8 cellular contexts compared by ENCODE assay signal in the genomic region with DNA sequence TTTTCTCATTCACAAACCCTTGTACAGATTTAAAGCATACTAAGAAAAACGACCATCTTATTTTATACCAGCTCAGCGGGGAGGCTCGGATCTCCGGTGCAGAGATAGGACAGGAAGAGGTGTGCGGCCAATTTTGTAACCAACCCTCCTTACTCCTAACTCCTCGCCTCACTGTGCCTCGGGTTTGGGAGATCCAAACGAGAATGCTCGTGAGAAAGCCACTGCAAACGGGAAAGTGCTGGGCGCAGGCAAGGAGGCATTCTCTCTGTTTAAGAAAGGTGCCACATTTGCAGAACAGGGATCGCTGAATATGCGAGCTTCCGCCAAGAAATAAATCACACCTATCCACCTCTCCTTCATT. TPM values are rescaled to one million over a fixed set of nuclear protein-coding genes. Genes with fewer than 3 reads are reported as not detected.
A peak's percentile ranks its signal among the peaks of the same experiment; 100 is the strongest.
DNase-seq lines count a peak whose midpoint lies in the region; ATAC-seq and TF ChIP-seq lines count a peak whose summit lies in the region.

No MANE protein-coding gene starts in this region.

- peak overlapping the region; percentile 65 for H3K4me3 ChIP-seq in AG09309 (ENCODE audit: control insufficient read depth, low read depth, low read length)
- H3K4me3 ChIP-seq in fibroblast of villous mesenchyme (ENCODE audit: low read depth, low read length): peak overlapping the region; percentile 92
- peak overlapping the region; percentile 70 for H3K4me3 ChIP-seq in psoas muscle

- peaks cover 25% of the 10 kb centered on the region for H3K4me1 ChIP-seq in psoas muscle

- H3K9me3 ChIP-seq in T-helper 17 cell (ENCODE audit: control insufficient read depth, low read length, poor library complexity, severe bottlenecking) (no peaks in the 10 kb centered on the region), psoas muscle (no peaks in the 10 kb centered on the region)

- H3K36me3 Mint-ChIP-seq in T-helper 17 cell (ENCODE audit: low read depth): no peaks in the 10 kb centered on the region

- peaks cover 35% of the 10 kb centered on the region for H3K4me1 Mint-ChIP-seq in T-helper 17 cell

- H3K27me3 Mint-ChIP-seq in T-helper 17 cell: no peaks in the 10 kb centered on the region

- peaks cover 5 to 25% of the 10 kb centered on the region in 2 donors for H3K36me3 ChIP-seq in psoas muscle (ENCODE audit: insufficient read depth in 1 of 2, low read depth in 1 of 2)

- peak overlapping the region; percentile 96 for H3K4me3 Mint-ChIP-seq in T-helper 17 cell

- intact Hi-C loops in psoas muscle (cut with DNase I): loop anchor here (2.0 kb wide), 1 partner anchor 57 kb away; a partner anchor contains a TSS

- peak overlapping the region; percentile 90 for H3K27ac ChIP-seq in psoas muscle

- H3K27ac Mint-ChIP-seq in T-helper 17 cell: peak overlapping the region; percentile 0

- ATAC-seq in T-helper 17 cell (no peak), psoas muscle (no peak), GM19452 (IDR thresholded peaks at IDR 0.05; ENCODE audit: unreplicated experiment) (no peak), HG02981 (IDR thresholded peaks at IDR 0.05; ENCODE audit: unreplicated experiment) (no peak)

- DNase-seq in AG09309 (ENCODE audit: low read depth) (no peak), GM19238 (ENCODE audit: insufficient read length, low spot score) (peak; percentile 4), T-helper 17 cell (no peak), fibroblast of villous mesenchyme (ENCODE audit: low read depth) (peak; percentile 19), psoas muscle (no peak)
- no peak for DNase-seq in activated effector memory CD4-positive, alpha-beta T cell treated with Interleukin-2 at 50 U/mL for 16 hours

- WGBS in psoas muscle, 3 donors: 2 to 5% (median 2%) methylated on average over 14 of the region's 14 CpGs

- no peak for TF ChIP-seq CTCF in AG09309 (IDR thresholded peaks at IDR 0.05; ENCODE audit: control insufficient read depth, insufficient read depth, low read depth, low read length, missing control alignments)
- no peak for TF ChIP-seq CTCF in fibroblast of villous mesenchyme (IDR thresholded peaks at IDR 0.05; ENCODE audit: insufficient read depth, low read depth, low read length)
- no peak for TF ChIP-seq CTCF in psoas muscle (IDR thresholded peaks at IDR 0.05)

- H3K27me3 ChIP-seq in psoas muscle (ENCODE audit: insufficient read depth in 3 of 3, low read length in 2 of 3): no peaks in the 10 kb centered on the region

RNA-seq across cellular contexts. Expression of a gene that starts 1.1 kb away (rescaled TPM):
- total RNA-seq in T-helper 17 cell: 10 to 100 TPM; 55.2 to 71.2 TPM
- 26.8 and 31.2 TPM in 2 replicates for total RNA-seq in fibroblast of villous mesenchyme
- total RNA-seq in psoas muscle: 10 to 100 TPM; 17.6 to 33.0 (median 25.6) TPM
- 10 to 100 TPM; 10.4 to 23.9 (median 11.4) TPM for polyA plus RNA-seq in psoas muscle

RNA-seq across cellular contexts. Expression of a gene that starts 46.3 kb away (rescaled TPM):
- total RNA-seq in T-helper 17 cell (100 to 1,000 TPM; 134 to 136 TPM), fibroblast of villous mesenchyme (0.64 and 0.86 TPM in 2 replicates), psoas muscle (10 to 100 TPM in 2 of 4 donors, 1 to 10 TPM in 2; 8.9 to 27.0 (median 14.5) TPM)
- 1 to 10 TPM; 1.1 to 8.3 (median 4.1) TPM for polyA plus RNA-seq in psoas muscle

RNA-seq across cellular contexts. Expression of a gene that starts 56.4 kb away (rescaled TPM):
- total RNA-seq in T-helper 17 cell (10 to 100 TPM; 61.3 to 78.7 TPM), fibroblast of villous mesenchyme (32.2 and 47.5 TPM in 2 replicates), psoas muscle (10 to 100 TPM; 17.7 to 24.8 (median 20.9) TPM)
- 10 to 100 TPM in 1 of 3 donors, 1 to 10 TPM in 2; 8.4 to 17.9 (median 9.0) TPM for polyA plus RNA-seq in psoas muscle

Comparison
In these comparisons a context has a peak if more than half of its experiments do, and no peak if none do; other contexts are left out.
1. DNase-seq: peak in GM19238 (single experiment) and fibroblast of villous mesenchyme (single experiment); none in AG09309 (single experiment), T-helper 17 cell (0 of 3), psoas muscle (0 of 2) and activated effector memory CD4-positive, alpha-beta T cell treated with Interleukin-2 at 50 U/mL for 16 hours (single experiment).
2. RNA of a gene that starts 46.3 kb away (total RNA-seq): 134 to 136 TPM in T-helper 17 cell; 8.9 to 27.0 TPM in psoas muscle and 0.64 to 0.86 TPM in fibroblast of villous mesenchyme; every median in the first group is over 4 times any median in the second.
3. Peak in every context shown above with its lines, with median percentiles within 50 percentile points of each other: H3K4me3 ChIP-seq.